In the genomic region with DNA sequence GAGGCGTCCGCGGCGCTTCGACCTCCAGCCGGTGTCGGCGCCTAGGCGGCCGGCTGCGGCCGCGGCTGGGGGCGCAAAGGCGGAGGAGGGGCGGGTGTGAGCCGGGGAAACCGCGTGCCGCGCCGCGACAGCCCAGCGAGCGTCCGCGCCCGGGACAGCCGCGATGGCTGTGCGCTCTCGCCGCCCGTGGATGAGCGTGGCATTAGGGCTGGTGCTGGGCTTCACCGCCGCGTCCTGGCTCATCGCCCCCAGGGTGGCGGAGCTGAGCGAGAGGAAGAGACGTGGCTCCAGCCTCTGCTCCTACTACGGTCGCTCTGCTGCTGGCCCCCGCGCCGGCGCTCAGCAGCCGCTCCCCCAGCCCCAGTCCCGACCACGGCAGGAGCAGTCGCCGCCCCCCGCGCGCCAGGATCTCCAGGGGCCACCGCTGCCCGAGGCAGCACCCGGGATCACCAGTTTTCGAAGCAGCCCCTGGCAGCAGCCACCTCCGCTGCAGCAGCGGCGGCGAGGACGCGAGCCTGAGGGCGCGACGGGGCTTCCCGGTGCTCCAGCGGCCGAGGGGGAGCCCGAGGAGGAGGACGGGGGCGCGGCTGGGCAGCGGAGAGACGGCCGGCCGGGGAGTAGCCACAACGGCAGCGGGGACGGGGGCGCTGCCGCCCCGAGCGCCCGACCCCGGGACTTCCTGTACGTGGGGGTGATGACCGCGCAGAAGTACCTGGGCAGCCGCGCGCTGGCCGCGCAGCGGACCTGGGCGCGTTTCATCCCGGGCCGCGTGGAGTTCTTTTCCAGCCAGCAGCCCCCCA, we compare ENCODE assay signal across 9 cellular contexts. TPM values are rescaled to one million over a fixed set of nuclear protein-coding genes. Genes with fewer than 3 reads are reported as not detected.
DNase-seq lines count a peak whose midpoint lies in the region; ATAC-seq and TF ChIP-seq lines count a peak whose summit lies in the region.
"Had no signal": no experiment of that assay in that cellular context is flagged by ENCODE, and none has a peak within 500 bp of the region (broad histone marks: within the 10 kb centered on the region; RNA-seq: fewer than 3 reads in every experiment).

No MANE protein-coding gene starts in this region.

- peaks cover 3 to 49% (median 23%) of the 10 kb centered on the region in 3 experiments for H3K27me3 ChIP-seq in neuronal stem cell (ENCODE audit: control insufficient read depth in 3 of 3, insufficient read depth in 3 of 3, low read depth in 1 of 3, low read length in 3 of 3)

- H4K91ac ChIP-seq in neuronal stem cell (ENCODE audit: low read depth, low read length, poor library complexity), result no peak overlapping the region

- H3K79me1 ChIP-seq in neuronal stem cell (ENCODE audit: low read depth, low read length), result no peaks in the 10 kb centered on the region

- peak overlapping the region; percentile 75 for H2BK5ac ChIP-seq in neuronal stem cell (ENCODE audit: low read length)

- peak overlapping the region; percentile 82 for H3K9ac ChIP-seq in neuronal stem cell (ENCODE audit: low read depth, low read length, poor library complexity)

- H2AFZ ChIP-seq in neuronal stem cell (ENCODE audit: low read length), result peak overlapping the region; percentile 100

- no peak overlapping the region for H2BK15ac ChIP-seq in neuronal stem cell (ENCODE audit: low read length)

- H2BK12ac ChIP-seq in neuronal stem cell (ENCODE audit: low read length), result no peak overlapping the region

- no peak for DNase-seq in activated CD4-positive, CD25-positive, alpha-beta regulatory T cell (lab: John Stamatoyannopoulos, UW)
- DNase-seq in T-helper 17 cell, result no peak
- no peak for DNase-seq in fibroblast of villous mesenchyme (ENCODE audit: low read depth)
- peak; percentile 21 for DNase-seq in neuronal stem cell (ENCODE audit: low spot score)
- DNase-seq in NCI-H2196 (lab: John Stamatoyannopoulos, UW; ENCODE audit: unreplicated experiment), result no peak
- DNase-seq in AML-193 (lab: John Stamatoyannopoulos, UW), result no peak
- DNase-seq: DND-41 had no signal

- H3K36me3 Mint-ChIP-seq in T-helper 17 cell (ENCODE audit: low read depth), result peaks cover 3% of the 10 kb centered on the region

- no peak overlapping the region for H2BK120ac ChIP-seq in neuronal stem cell (ENCODE audit: low read depth, low read length)

- H3K14ac ChIP-seq in neuronal stem cell (ENCODE audit: low read length), result peak overlapping the region; percentile 49

- H3K36me3 ChIP-seq in neuronal stem cell (replicated peaks in 1 of 2; ENCODE audit: control insufficient read depth in 2 of 2, insufficient read depth in 2 of 2, low read length in 2 of 2), result no peaks in the 10 kb centered on the region

- no peak for TF ChIP-seq CTCF in fibroblast of villous mesenchyme (IDR thresholded peaks at IDR 0.05; ENCODE audit: insufficient read depth, low read depth, low read length)

- no peak overlapping the region for H4K8ac ChIP-seq in neuronal stem cell (ENCODE audit: low read depth, low read length)

- peak overlapping the region; percentile 94 for H3K4me2 ChIP-seq in neuronal stem cell (ENCODE audit: insufficient read depth, low read length, poor library complexity, severe bottlenecking)

- ATAC-seq in activated CD4-positive, CD25-positive, alpha-beta regulatory T cell treated with anti-CD3 and anti-CD28 coated beads, Interleukin-2, amount 50 U/mL, for 24 hours, result peak; percentile 17 to 26
- peak; percentile 34 for ATAC-seq in HG02840 (IDR thresholded peaks at IDR 0.05; ENCODE audit: low FRiP score, unreplicated experiment)
- peak; percentile 30 for ATAC-seq in T-helper 17 cell

- no peak overlapping the region for H3K27ac Mint-ChIP-seq in T-helper 17 cell

- peaks cover 52% of the 10 kb centered on the region for H3K27me3 Mint-ChIP-seq in T-helper 17 cell

- no peak overlapping the region for H3K27ac ChIP-seq in neuronal stem cell (replicated peaks; ENCODE audit: low read length)

- peak overlapping the region; percentile 87 for H3K4me3 Mint-ChIP-seq in T-helper 17 cell

- no peak overlapping the region for H2AK5ac ChIP-seq in neuronal stem cell (ENCODE audit: low read depth, low read length)

- H3K9me3 ChIP-seq in T-helper 17 cell (ENCODE audit: control insufficient read depth, low read length, poor library complexity, severe bottlenecking) (no peaks in the 10 kb centered on the region), neuronal stem cell (replicated peaks in 1 of 2; ENCODE audit: control insufficient read depth in 2 of 2, insufficient read depth in 1 of 2, low read depth in 1 of 2, low read length in 2 of 2) (no peaks in the 10 kb centered on the region)

- peaks cover 7 to 10% of the 10 kb centered on the region in 2 donors for H3K4me1 ChIP-seq in neuronal stem cell (ENCODE audit: control insufficient read depth in 2 of 2, insufficient read depth in 1 of 2, low read depth in 1 of 2, low read length in 2 of 2)

- H3K23ac ChIP-seq in neuronal stem cell (ENCODE audit: low read depth, low read length, poor library complexity), result peak overlapping the region; percentile 11

- no peak overlapping the region for H3K4ac ChIP-seq in neuronal stem cell (ENCODE audit: low read length)

- peaks cover 13% of the 10 kb centered on the region for H3K4me1 Mint-ChIP-seq in T-helper 17 cell

- WGBS in neuronal stem cell (ENCODE audit: extremely low coverage in 2 of 2, insufficient read length in 2 of 2, insufficient replicate concordance in 1 of 2), 2 donors, result no CpG with 5 or more reads among the region's 103 CpGs

- H3K4me3 ChIP-seq in fibroblast of villous mesenchyme (ENCODE audit: low read depth, low read length) (peak overlapping the region; percentile 68), neuronal stem cell (ENCODE audit: low read length in 2 of 2) (peak overlapping the region; percentile 59 to 85)

- H3K18ac ChIP-seq in neuronal stem cell (ENCODE audit: low read length), result peak overlapping the region; percentile 73

RNA-seq across cellular contexts. Expression of gene CHSY3, which starts 0.6 kb away (rescaled TPM):
- total RNA-seq in T-helper 17 cell (not detected), fibroblast of villous mesenchyme (9.9 and 11.3 TPM in 2 replicates)
- polyA plus RNA-seq in neuronal stem cell (2013, experiment 1 of 2), result 0.43 TPM
- polyA plus RNA-seq in neuronal stem cell (2013, experiment 2 of 2), result 0.35 TPM

Comparison
In these comparisons a context has a peak if more than half of its experiments do, and no peak if none do; other contexts are left out.
1. RNA of gene CHSY3, which starts 0.6 kb away (total RNA-seq): 9.9 to 11.3 TPM in fibroblast of villous mesenchyme; not detected in T-helper 17 cell; every median in the first group is over 10 times any median in the second.
2. Peak in every context shown above with its lines, with median percentiles within 50 percentile points of each other: ATAC-seq.